1 cellular context compared by ENCODE assay signal in the genomic region with DNA sequence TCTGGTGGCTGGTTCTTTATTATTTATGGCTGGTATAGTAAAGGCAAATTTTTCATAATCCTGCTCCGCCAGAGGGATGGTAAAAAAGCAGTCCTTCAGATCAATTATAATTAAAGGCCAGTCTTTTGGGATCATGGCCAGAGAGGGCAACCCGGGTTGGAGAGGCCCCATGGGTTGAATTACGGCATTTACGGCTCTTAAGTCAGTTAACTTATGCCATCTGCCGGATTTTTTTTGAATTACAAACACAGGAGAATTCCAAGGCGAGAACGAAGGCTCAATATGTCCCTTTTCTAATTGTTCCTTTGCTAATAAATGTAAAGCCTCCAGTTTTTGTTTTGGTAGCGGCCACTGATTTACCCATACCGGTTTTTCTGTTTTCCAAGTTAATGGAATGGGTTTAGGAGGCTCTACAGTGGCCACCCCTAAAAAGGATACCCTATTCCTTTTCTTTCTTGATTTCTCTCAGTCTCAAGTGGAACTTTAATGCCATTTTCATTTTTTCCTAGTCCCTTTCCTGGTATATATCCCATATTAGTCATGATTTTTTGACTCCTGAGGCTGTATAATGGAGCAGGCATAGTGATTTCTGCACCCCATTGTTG.
A peak's percentile ranks its signal among the peaks of the same experiment; 100 is the strongest.
TF ChIP-seq lines count a peak whose summit lies in the region.

No MANE protein-coding gene starts in this region.

TF ChIP-seq in IMR-90, 13 proteins besides CTCF, POLR2A, EP300 and RAD21:
- TF ChIP-seq SMC3 (IDR thresholded peaks at IDR 0.05; ENCODE audit: low read depth, low read length): peak; percentile 33
